ENCODE assay signal across 24 cellular contexts in the genomic region with DNA sequence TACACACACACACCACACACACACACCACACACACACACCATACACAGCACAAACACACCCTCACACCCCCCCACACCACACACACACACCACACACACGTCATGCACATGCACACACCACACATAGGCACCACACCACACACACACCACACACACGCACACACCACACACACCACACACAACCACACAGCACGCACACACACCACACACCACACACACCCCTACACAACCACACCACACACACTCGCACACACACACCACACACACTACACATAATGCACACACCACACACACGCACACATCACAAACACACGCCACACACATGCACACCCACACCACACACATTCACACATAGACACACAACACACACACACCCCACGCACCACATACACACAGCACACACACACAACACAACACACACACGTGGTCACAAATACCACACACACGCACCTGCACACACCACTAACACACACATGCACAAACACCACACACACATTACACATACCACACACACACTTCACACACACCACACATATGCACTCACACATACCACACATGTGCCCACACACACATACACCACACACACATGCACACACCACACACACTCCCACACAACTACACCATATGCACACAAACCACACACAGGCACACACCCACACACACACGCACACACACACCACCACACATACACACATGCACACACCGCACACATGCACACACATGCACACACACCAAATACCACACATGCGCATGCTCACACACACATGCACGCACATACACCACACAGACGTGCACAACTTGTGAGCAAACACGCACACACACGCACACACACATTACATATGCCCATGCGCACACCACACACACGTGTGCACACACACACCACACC. TPM values are rescaled to one million over a fixed set of nuclear protein-coding genes. Genes with fewer than 3 reads are reported as not detected.
"Had no signal": no experiment of that assay in that cellular context is flagged by ENCODE, and none has a peak within 500 bp of the region (broad histone marks: within the 10 kb centered on the region; RNA-seq: fewer than 3 reads in every experiment).

No MANE protein-coding gene starts in this region.

- H3K27ac Mint-ChIP-seq: activated T-helper 17 cell treated with anti-CD3 and anti-CD28 coated beads, Interleukin-2, amount 50 U/mL, for 72 hours; naive B cell; neural progenitor cell; T-helper 2 cell treated with Interferon-gamma antibody and Interleukin-4, amounts not matched to agents 5 μg/mL and 100 μg/mL, for 36 hours had no signal

- H3K4me3 Mint-ChIP-seq: activated T-helper 17 cell treated with anti-CD3 and anti-CD28 coated beads, Interleukin-2, amount 50 U/mL, for 72 hours; naive B cell; neural progenitor cell; T-helper 2 cell treated with Interferon-gamma antibody and Interleukin-4, amounts not matched to agents 5 μg/mL and 100 μg/mL, for 36 hours had no signal

- FAIRE-seq: astrocyte, frontal cortex, islet of Langerhans, pancreas had no signal

- H3K27me3 ChIP-seq: pancreas had no signal

- H3K4me2 ChIP-seq: neural progenitor cell had no signal

- H3K27ac ChIP-seq: epithelial cell of prostate, heart right ventricle, neural progenitor cell, pancreas, suprapubic skin, upper lobe of left lung had no signal

- H3K9me3 ChIP-seq: heart right ventricle, pancreas, suprapubic skin, upper lobe of left lung had no signal

- DNase-seq: activated naive CD4-positive, alpha-beta T cell treated with anti-CD3 and anti-CD28 coated beads, Interleukin-2, amount 50 U/mL, for 16 hours; heart right ventricle; naive B cell; stimulated activated CD4-positive, alpha-beta T cell treated with anti-CD3 and anti-CD28 coated beads, Interleukin-4, amount 100 ng/mL, for 4 hours; stimulated activated CD8-positive, alpha-beta memory T cell treated with anti-CD3 and anti-CD28 coated beads, Interleukin-4, amount 100 ng/mL, for 48 hours; stimulated activated naive CD8-positive, alpha-beta T cell treated with anti-CD3 and anti-CD28 coated beads, Interleukin-15, Interleukin-2, amounts not matched to agents 100 U/mL and 50 U/mL, for 24 hours had no signal

- H3K36me3 Mint-ChIP-seq: naive B cell, neural progenitor cell had no signal

- H3K4me3 ChIP-seq: heart right ventricle, neural progenitor cell, pancreas, suprapubic skin, upper lobe of left lung had no signal

- H2AFZ ChIP-seq: neural progenitor cell had no signal

- H3K36me3 ChIP-seq: heart right ventricle, neural progenitor cell, pancreas, suprapubic skin, upper lobe of left lung had no signal

- H3K4me1 Mint-ChIP-seq: activated T-helper 17 cell treated with anti-CD3 and anti-CD28 coated beads, Interleukin-2, amount 50 U/mL, for 72 hours had no signal

- H3K9me3 Mint-ChIP-seq: activated T-helper 17 cell treated with anti-CD3 and anti-CD28 coated beads, Interleukin-2, amount 50 U/mL, for 72 hours; neural progenitor cell; T-helper 2 cell treated with Interferon-gamma antibody and Interleukin-4, amounts not matched to agents 5 μg/mL and 100 μg/mL, for 36 hours had no signal

- H3K9ac ChIP-seq: neural progenitor cell had no signal

- ATAC-seq: activated CD4-positive, CD25-positive, alpha-beta regulatory T cell treated with anti-CD3 and anti-CD28 coated beads, Interleukin-2, amount 50 U/mL, for 24 hours; activated T-helper 17 cell treated with anti-CD3 and anti-CD28 coated beads, Interleukin-2, amount 50 U/mL, for 72 hours; heart right ventricle; stimulated activated naive CD8-positive, alpha-beta T cell treated with anti-CD3 and anti-CD28 coated beads, Interleukin-15, Interleukin-2, amounts not matched to agents 100 U/mL and 50 U/mL, for 24 hours had no signal

RNA-seq across cellular contexts. Expression of a gene that starts 14.6 kb away (rescaled TPM):
- total RNA-seq: activated CD8-positive, alpha-beta memory T cell treated with anti-CD3 and anti-CD28 coated beads for 36 hours; activated T-helper 17 cell treated with anti-CD3 and anti-CD28 coated beads, Interleukin-2, amount 50 U/mL, for 72 hours; astrocyte; dermis microvascular lymphatic vessel endothelial cell; fibroblast of lung; frontal cortex; lung microvascular endothelial cell; mononuclear cell; renal cortical epithelial cell; skeletal muscle tissue; suprapubic skin; upper lobe of left lung had no signal
- polyA plus RNA-seq: fibroblast of lung had no signal
